Comparison of ENCODE assay signal across 32 cellular contexts in the genomic region with DNA sequence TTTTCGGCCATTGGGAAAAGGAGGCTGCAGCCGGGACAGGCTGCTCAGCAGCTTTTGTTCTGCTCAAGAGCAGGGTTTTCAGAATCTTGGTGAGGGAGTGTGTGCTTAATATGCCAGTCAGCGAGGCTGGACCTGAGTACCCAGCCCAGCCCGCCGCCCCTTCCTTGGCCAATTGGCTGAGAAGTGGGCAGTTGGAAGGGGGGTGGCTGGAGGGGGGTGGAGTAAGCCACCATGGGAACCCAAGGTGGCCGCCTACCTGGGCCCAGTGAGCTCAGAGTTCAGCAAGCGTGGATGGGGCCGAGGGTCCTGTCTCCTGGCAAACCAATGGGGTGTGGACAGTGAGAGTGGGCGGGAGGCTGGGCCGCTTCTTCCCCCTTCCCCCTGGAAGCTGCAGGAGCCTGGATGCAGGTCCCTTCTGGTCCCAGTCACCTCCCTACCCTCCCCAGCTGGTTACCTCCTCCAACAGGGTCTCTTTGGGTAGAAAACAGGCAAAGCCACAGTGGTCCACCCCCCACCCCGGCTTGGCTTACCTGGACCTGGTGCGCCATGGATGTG. TPM values are rescaled to one million over a fixed set of nuclear protein-coding genes. Genes with fewer than 3 reads are reported as not detected.
"Had no signal": no experiment of that assay in that cellular context is flagged by ENCODE, and none has a peak within 500 bp of the region (broad histone marks: within the 10 kb centered on the region; RNA-seq: fewer than 3 reads in every experiment).

No MANE protein-coding gene starts in this region.

- H3K27ac ChIP-seq: body of pancreas, cardiac muscle cell, gastrocnemius medialis, lower lobe of right lung, ovary, prostate gland, sigmoid colon, thyroid gland, upper lobe of right lung had no signal

- FAIRE-seq: small intestine had no signal

- H3K36me3 Mint-ChIP-seq: immature natural killer cell; natural killer cell treated with Interleukin-12 subunit alpha and Interleukin-12 subunit beta and Interleukin-15 and Interleukin-18, amount 100 ng/mL, for 72 hours; stimulated activated effector memory CD8-positive, alpha-beta T cell treated with anti-CD3 and anti-CD28 coated beads, Interleukin-12 subunit alpha, Interleukin-12 subunit beta, amount 100 ng/mL, for 72 hours; WTC11 had no signal

- H3K9me3 Mint-ChIP-seq: activated CD4-positive, alpha-beta memory T cell treated with anti-CD3 and anti-CD28 coated beads, Interleukin-2, amount 10 ng/mL, durations not matched to agents 7 days and 5 days; activated CD4-positive, alpha-beta T cell treated with anti-CD3 and anti-CD28 coated beads, Interleukin-2, amount 10 ng/mL, durations not matched to agents 7 days and 5 days; activated T-cell treated with anti-CD3 and anti-CD28 coated beads, Interleukin-2, amount 50 U/mL, for 24 hours; activated T-helper 17 cell treated with anti-CD3 and anti-CD28 coated beads, Interleukin-2, amount 50 U/mL, for 72 hours; effector memory CD8-positive, alpha-beta T cell; natural killer cell treated with Interleukin-12 subunit alpha and Interleukin-12 subunit beta and Interleukin-15 and Interleukin-18, amount 100 ng/mL, for 72 hours; stimulated activated naive CD8-positive, alpha-beta T cell treated with anti-CD3 and anti-CD28 coated beads, Interleukin-15, Interleukin-2, amounts not matched to agents 100 ng/mL and 50 ng/mL, for 24 hours had no signal

- H3K4me1 ChIP-seq: body of pancreas, lower lobe of right lung, thyroid gland, upper lobe of right lung had no signal

- H3K27ac Mint-ChIP-seq: activated CD4-positive, alpha-beta memory T cell treated with anti-CD3 and anti-CD28 coated beads, Interleukin-2, amount 10 ng/mL, durations not matched to agents 7 days and 5 days; activated CD4-positive, alpha-beta T cell treated with anti-CD3 and anti-CD28 coated beads, Interleukin-2, amount 10 ng/mL, durations not matched to agents 7 days and 5 days; activated T-cell treated with anti-CD3 and anti-CD28 coated beads, Interleukin-2, amount 50 U/mL, for 24 hours; activated T-helper 17 cell treated with anti-CD3 and anti-CD28 coated beads, Interleukin-2, amount 50 U/mL, for 72 hours; effector memory CD8-positive, alpha-beta T cell; immature natural killer cell; natural killer cell treated with Interleukin-12 subunit alpha and Interleukin-12 subunit beta and Interleukin-15 and Interleukin-18, amount 100 ng/mL, for 72 hours; stimulated activated effector memory CD8-positive, alpha-beta T cell treated with anti-CD3 and anti-CD28 coated beads, Interleukin-12 subunit alpha, Interleukin-12 subunit beta, amount 100 ng/mL, for 72 hours; stimulated activated naive CD8-positive, alpha-beta T cell treated with anti-CD3 and anti-CD28 coated beads, Interleukin-15, Interleukin-2, amounts not matched to agents 100 ng/mL and 50 ng/mL, for 24 hours; WTC11 had no signal

- H3K27me3 ChIP-seq: body of pancreas, cardiac muscle cell, gastrocnemius medialis, ovary, sigmoid colon, thyroid gland, upper lobe of right lung had no signal

- H3K4me3 ChIP-seq: body of pancreas, cardiac muscle cell, gastrocnemius medialis, lower lobe of right lung, mucosa of descending colon, ovary, prostate gland, sigmoid colon, thyroid gland, upper lobe of right lung had no signal

- DNase-seq: activated CD4-positive, alpha-beta memory T cell treated with anti-CD3 and anti-CD28 coated beads, Interleukin-2, amount 10 ng/mL, durations not matched to agents 7 days and 5 days; activated CD4-positive, alpha-beta T cell treated with anti-CD3 and anti-CD28 coated beads for 1 hour; activated CD4-positive, alpha-beta T cell treated with anti-CD3 and anti-CD28 coated beads, Interleukin-2, amount 10 ng/mL, durations not matched to agents 7 days and 5 days; activated CD8-positive, alpha-beta memory T cell treated with anti-CD3 and anti-CD28 coated beads, Interleukin-2, amount 50 U/mL, for 48 hours; activated gamma-delta T cell treated with Interleukin-2 at 50 U/mL for 16 hours; activated naive CD4-positive, alpha-beta T cell treated with anti-CD3 and anti-CD28 coated beads, Interleukin-2, amount 50 U/mL, for 16 hours; activated T-cell treated with anti-CD3 and anti-CD28 coated beads, Interleukin-2, amount 50 U/mL, for 24 hours; amniotic stem cell; body of pancreas; cortex of kidney; effector memory CD8-positive, alpha-beta T cell; erythroblast; gastrocnemius medialis; immature natural killer cell; lower lobe of right lung; mesendoderm; ovary; sigmoid colon; small intestine; stimulated activated CD4-positive, alpha-beta T cell treated with anti-CD3 and anti-CD28 coated beads, Interleukin-4, amount 100 ng/mL, for 24 hours; T-helper 2 cell; thyroid gland; upper lobe of right lung had no signal

- H3K27me3 Mint-ChIP-seq: activated CD4-positive, alpha-beta memory T cell treated with anti-CD3 and anti-CD28 coated beads, Interleukin-2, amount 10 ng/mL, durations not matched to agents 7 days and 5 days; activated CD4-positive, alpha-beta T cell treated with anti-CD3 and anti-CD28 coated beads, Interleukin-2, amount 10 ng/mL, durations not matched to agents 7 days and 5 days; activated T-helper 17 cell treated with anti-CD3 and anti-CD28 coated beads, Interleukin-2, amount 50 U/mL, for 72 hours had no signal

- H3K4me1 Mint-ChIP-seq: activated CD4-positive, alpha-beta memory T cell treated with anti-CD3 and anti-CD28 coated beads, Interleukin-2, amount 10 ng/mL, durations not matched to agents 7 days and 5 days; activated CD4-positive, alpha-beta T cell treated with anti-CD3 and anti-CD28 coated beads, Interleukin-2, amount 10 ng/mL, durations not matched to agents 7 days and 5 days; activated T-helper 17 cell treated with anti-CD3 and anti-CD28 coated beads, Interleukin-2, amount 50 U/mL, for 72 hours; immature natural killer cell; stimulated activated effector memory CD8-positive, alpha-beta T cell treated with anti-CD3 and anti-CD28 coated beads, Interleukin-12 subunit alpha, Interleukin-12 subunit beta, amount 100 ng/mL, for 72 hours; WTC11 had no signal

- H3K9me3 ChIP-seq: body of pancreas, gastrocnemius medialis, lower lobe of right lung, mucosa of descending colon, ovary, prostate gland, sigmoid colon, thyroid gland, upper lobe of right lung had no signal

- ATAC-seq: activated T-helper 17 cell treated with anti-CD3 and anti-CD28 coated beads, Interleukin-2, amount 50 U/mL, for 72 hours; body of pancreas; effector memory CD8-positive, alpha-beta T cell; gastrocnemius medialis; left lobe of liver; lower lobe of right lung; mucosa of descending colon; stimulated activated effector memory CD8-positive, alpha-beta T cell treated with anti-CD3 and anti-CD28 coated beads, Interleukin-12 subunit alpha, Interleukin-12 subunit beta, amount 100 ng/mL, for 72 hours; upper lobe of right lung; WTC11 had no signal

- H3K4me3 Mint-ChIP-seq: activated CD4-positive, alpha-beta memory T cell treated with anti-CD3 and anti-CD28 coated beads, Interleukin-2, amount 10 ng/mL, durations not matched to agents 7 days and 5 days; activated CD4-positive, alpha-beta T cell treated with anti-CD3 and anti-CD28 coated beads, Interleukin-2, amount 10 ng/mL, durations not matched to agents 7 days and 5 days; activated T-cell treated with anti-CD3 and anti-CD28 coated beads, Interleukin-2, amount 50 U/mL, for 24 hours; activated T-helper 17 cell treated with anti-CD3 and anti-CD28 coated beads, Interleukin-2, amount 50 U/mL, for 72 hours; effector memory CD8-positive, alpha-beta T cell; immature natural killer cell; natural killer cell treated with Interleukin-12 subunit alpha and Interleukin-12 subunit beta and Interleukin-15 and Interleukin-18, amount 100 ng/mL, for 72 hours; stimulated activated effector memory CD8-positive, alpha-beta T cell treated with anti-CD3 and anti-CD28 coated beads, Interleukin-12 subunit alpha, Interleukin-12 subunit beta, amount 100 ng/mL, for 72 hours; stimulated activated naive CD8-positive, alpha-beta T cell treated with anti-CD3 and anti-CD28 coated beads, Interleukin-15, Interleukin-2, amounts not matched to agents 100 ng/mL and 50 ng/mL, for 24 hours; WTC11 had no signal

- H3K36me3 ChIP-seq: cardiac muscle cell, gastrocnemius medialis, lower lobe of right lung, ovary, prostate gland, sigmoid colon, thyroid gland, upper lobe of right lung had no signal

RNA-seq across cellular contexts. Expression of a gene that starts 52.5 kb away (rescaled TPM):
- total RNA-seq: activated CD4-positive, alpha-beta T cell treated with anti-CD3 and anti-CD28 coated beads, Interleukin-2, amount 10 ng/mL, durations not matched to agents 7 days and 5 days had no signal
